24 cellular contexts compared by ENCODE assay signal in the genomic region with DNA sequence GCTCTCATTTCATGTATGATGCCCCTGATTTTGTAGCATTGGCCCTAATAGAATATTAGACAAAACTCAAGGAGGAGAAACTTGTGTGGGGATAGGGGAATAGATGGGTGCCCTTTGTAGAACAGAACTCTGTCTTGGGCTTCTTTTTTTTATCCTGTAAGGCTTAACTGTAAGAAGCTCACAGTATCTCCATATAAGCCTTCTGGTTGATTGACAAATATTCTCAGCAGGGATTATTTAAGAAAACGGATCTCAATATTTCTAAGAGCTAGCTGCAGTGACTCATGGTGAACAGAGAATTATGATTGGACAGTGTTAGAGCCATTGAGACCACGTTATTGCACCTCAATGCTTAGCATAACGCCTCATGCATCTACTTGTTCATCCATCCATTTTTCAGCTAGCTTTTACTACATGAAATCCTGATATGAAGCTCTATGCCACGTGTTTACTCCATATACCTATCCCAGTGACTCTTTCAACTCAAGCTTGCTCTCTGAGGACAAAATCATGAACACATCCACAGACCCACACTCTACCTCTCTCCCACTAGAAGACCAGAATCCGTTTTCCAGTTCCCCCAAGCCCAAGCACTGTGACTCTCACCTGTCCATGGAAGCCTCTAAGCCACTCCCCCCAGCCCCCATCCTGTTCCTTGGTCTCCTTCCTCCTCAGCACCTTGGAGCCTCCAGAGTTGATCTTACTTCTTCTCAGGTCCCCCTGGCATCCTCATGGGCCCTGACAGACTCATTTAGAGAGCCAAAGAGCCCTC.
DNase-seq lines count a peak whose midpoint lies in the region; ATAC-seq and TF ChIP-seq lines count a peak whose summit lies in the region.
"Had no signal": no experiment of that assay in that cellular context is flagged by ENCODE, and none has a peak within 500 bp of the region (broad histone marks: within the 10 kb centered on the region; RNA-seq: fewer than 3 reads in every experiment).

No MANE protein-coding gene starts in this region.

- H3K9me2 ChIP-seq in GM23338 (ENCODE audit: insufficient read depth) = no peaks in the 10 kb centered on the region

- ATAC-seq in GM23338 (no peak), GM21360 (IDR thresholded peaks at IDR 0.05; ENCODE audit: unreplicated experiment) (no peak), HG03342 (IDR thresholded peaks at IDR 0.05; ENCODE audit: unreplicated experiment) (no peak)
- ATAC-seq: Panc1, psoas muscle had no signal

- peaks cover 9% of the 10 kb centered on the region for H3K4me1 Mint-ChIP-seq in GM23338
- peaks cover 13% of the 10 kb centered on the region for H3K4me1 Mint-ChIP-seq in neural progenitor cell
- no peaks in the 10 kb centered on the region for H3K4me1 Mint-ChIP-seq in activated naive CD8-positive, alpha-beta T cell treated with anti-CD3 and anti-CD28 coated beads for 36 hours
- H3K4me1 Mint-ChIP-seq: activated CD4-positive, alpha-beta memory T cell treated with anti-CD3 and anti-CD28 coated beads, Interleukin-2, amount 10 ng/mL, durations not matched to agents 7 days and 5 days; nephron had no signal

- H3F3A ChIP-seq in GM23338 (replicated peaks; ENCODE audit: low read depth) (no peaks in the 10 kb centered on the region), neural progenitor cell (ENCODE audit: low read depth) (no peaks in the 10 kb centered on the region)

- peaks cover 26% of the 10 kb centered on the region for H3K9me3 Mint-ChIP-seq in GM23338
- H3K9me3 Mint-ChIP-seq in neural progenitor cell = peaks cover 17% of the 10 kb centered on the region
- peaks cover 9% of the 10 kb centered on the region for H3K9me3 Mint-ChIP-seq in activated naive CD8-positive, alpha-beta T cell treated with anti-CD3 and anti-CD28 coated beads for 36 hours

- peaks cover 8% of the 10 kb centered on the region; the same call in 2 of the 3 replicates for H3K36me3 Mint-ChIP-seq in GM23338 (ENCODE audit: low read depth)
- H3K36me3 Mint-ChIP-seq in neural progenitor cell = peaks cover 8% of the 10 kb centered on the region
- H3K36me3 Mint-ChIP-seq in activated naive CD8-positive, alpha-beta T cell treated with anti-CD3 and anti-CD28 coated beads for 36 hours = peaks cover 6% of the 10 kb centered on the region

- H3K4me3 ChIP-seq in GM23338 = no peak overlapping the region
- no peak overlapping the region for H3K4me3 ChIP-seq in NB4 (ENCODE audit: low read depth, low read length)
- H3K4me3 ChIP-seq in choroid plexus epithelial cell (ENCODE audit: low read depth, low read length) = no peak overlapping the region
- no peak overlapping the region for H3K4me3 ChIP-seq in neural progenitor cell
- H3K4me3 ChIP-seq: psoas muscle, SK-N-MC, skin epidermis, tibial nerve had no signal

- DNase-seq in GM23338 (ENCODE audit: low spot score) = no peak
- DNase-seq in NB4 (ENCODE audit: low read depth) = peak; percentile 33
- DNase-seq in choroid plexus epithelial cell (ENCODE audit: low read depth) = peak; percentile 36
- no peak for DNase-seq in neural progenitor cell (ENCODE audit: low spot score)
- DNase-seq in activated naive CD8-positive, alpha-beta T cell treated with anti-CD3 and anti-CD28 coated beads for 36 hours = no peak
- DNase-seq in DMS114 treated with DMSO at 0.1 percent for 48 hours (lab: John Stamatoyannopoulos, UW; ENCODE audit: unreplicated experiment) = no peak
- DNase-seq: activated CD4-positive, alpha-beta memory T cell treated with anti-CD3 and anti-CD28 coated beads, Interleukin-2, amount 10 ng/mL, durations not matched to agents 7 days and 5 days; activated CD4-positive, CD25-positive, alpha-beta regulatory T cell; DMS153; effector CD8-positive, alpha-beta T cell; GF-D8; GOT3; NCI-H82; psoas muscle; stimulated activated CD4-positive, alpha-beta T cell treated with anti-CD3 and anti-CD28 coated beads, Interleukin-2, amount 100 ng/mL, for 48 hours had no signal

- H3K27me3 ChIP-seq in GM23338 (ENCODE audit: insufficient read depth) (no peaks in the 10 kb centered on the region), neural progenitor cell (no peaks in the 10 kb centered on the region)
- H3K27me3 ChIP-seq: tibial nerve had no signal

- no peaks in the 10 kb centered on the region for H3K79me2 ChIP-seq in GM23338 (replicated peaks; ENCODE audit: insufficient read depth)
- H3K79me2 ChIP-seq in neural progenitor cell (ENCODE audit: low read depth) = no peaks in the 10 kb centered on the region

- no peak for TF ChIP-seq POLR2A in NB4 (IDR thresholded peaks at IDR 0.05; ENCODE audit: extremely low read depth, insufficient read length)

- H3K27ac ChIP-seq in GM23338 (ENCODE audit: low read depth) = no peak overlapping the region
- no peak overlapping the region for H3K27ac ChIP-seq in neural progenitor cell
- H3K27ac ChIP-seq: psoas muscle, SK-N-MC, skin epidermis, tibial nerve had no signal

- H3K4me2 ChIP-seq in GM23338 (no peak overlapping the region), neural progenitor cell (peak overlapping the region; percentile 41)

- H3K36me3 ChIP-seq in GM23338 (ENCODE audit: insufficient read depth) (no peaks in the 10 kb centered on the region; the same call in 1 of the 2 replicates), neural progenitor cell (no peaks in the 10 kb centered on the region)

- H3K9me3 ChIP-seq in neural progenitor cell (ENCODE audit: low read depth) = no peaks in the 10 kb centered on the region
- H3K9me3 ChIP-seq: psoas muscle had no signal

- H2AFZ ChIP-seq in GM23338 = peak overlapping the region; percentile 32; the same call in 1 of the 2 replicates
- H2AFZ ChIP-seq in neural progenitor cell (replicated peaks) = peak overlapping the region; percentile 59

- no peak for TF ChIP-seq CTCF in GM23338 (conservative IDR thresholded peaks at IDR 0.05; ENCODE audit: low read depth in 2 of 2)
- TF ChIP-seq CTCF in NB4 (IDR thresholded peaks at IDR 0.05; ENCODE audit: low read depth, low read length) = no peak
- TF ChIP-seq CTCF in choroid plexus epithelial cell (conservative IDR thresholded peaks at IDR 0.05; ENCODE audit: low read depth, low read length) = no peak
- no peak for TF ChIP-seq CTCF in neural progenitor cell (IDR thresholded peaks at IDR 0.05)

- H4K20me1 ChIP-seq in GM23338 (replicated peaks; ENCODE audit: insufficient read depth) (no peaks in the 10 kb centered on the region), neural progenitor cell (ENCODE audit: low read depth) (no peaks in the 10 kb centered on the region)

- H3K9ac ChIP-seq in neural progenitor cell = no peak overlapping the region

- H3K27me3 Mint-ChIP-seq in GM23338 (ENCODE audit: insufficient read depth, low read depth, poor library complexity) (no peaks in the 10 kb centered on the region), neural progenitor cell (ENCODE audit: insufficient read depth, low read depth) (no peaks in the 10 kb centered on the region)
- peaks cover 24% of the 10 kb centered on the region for H3K27me3 Mint-ChIP-seq in activated naive CD8-positive, alpha-beta T cell treated with anti-CD3 and anti-CD28 coated beads for 36 hours

- H3K4me1 ChIP-seq in GM23338 (ENCODE audit: insufficient read depth) = no peaks in the 10 kb centered on the region
- peaks cover 13% of the 10 kb centered on the region for H3K4me1 ChIP-seq in neural progenitor cell
- H3K4me1 ChIP-seq: psoas muscle, tibial nerve had no signal

- peak overlapping the region; percentile 91 for H3K27ac Mint-ChIP-seq in GM23338
- no peak overlapping the region for H3K27ac Mint-ChIP-seq in neural progenitor cell
- H3K27ac Mint-ChIP-seq in activated naive CD8-positive, alpha-beta T cell treated with anti-CD3 and anti-CD28 coated beads for 36 hours = no peak overlapping the region
- H3K27ac Mint-ChIP-seq: activated CD4-positive, alpha-beta memory T cell treated with anti-CD3 and anti-CD28 coated beads, Interleukin-2, amount 10 ng/mL, durations not matched to agents 7 days and 5 days; nephron; stimulated activated naive CD8-positive, alpha-beta T cell treated with anti-CD3 and anti-CD28 coated beads, Interleukin-15, Interleukin-2, amounts not matched to agents 100 ng/mL and 50 ng/mL, for 24 hours had no signal

- H3K4me3 Mint-ChIP-seq in GM23338 (no peak overlapping the region), neural progenitor cell (no peak overlapping the region)
- H3K4me3 Mint-ChIP-seq in activated naive CD8-positive, alpha-beta T cell treated with anti-CD3 and anti-CD28 coated beads for 36 hours = no peak overlapping the region
- H3K4me3 Mint-ChIP-seq: activated CD4-positive, alpha-beta memory T cell treated with anti-CD3 and anti-CD28 coated beads, Interleukin-2, amount 10 ng/mL, durations not matched to agents 7 days and 5 days; mesothelial cell of epicardium; nephron; stimulated activated naive CD8-positive, alpha-beta T cell treated with anti-CD3 and anti-CD28 coated beads, Interleukin-15, Interleukin-2, amounts not matched to agents 100 ng/mL and 50 ng/mL, for 24 hours had no signal

TF ChIP-seq in GM23338, 12 proteins besides CTCF, POLR2A, EP300 and RAD21 (continues in another document):
- TF ChIP-seq, protein P1, sequence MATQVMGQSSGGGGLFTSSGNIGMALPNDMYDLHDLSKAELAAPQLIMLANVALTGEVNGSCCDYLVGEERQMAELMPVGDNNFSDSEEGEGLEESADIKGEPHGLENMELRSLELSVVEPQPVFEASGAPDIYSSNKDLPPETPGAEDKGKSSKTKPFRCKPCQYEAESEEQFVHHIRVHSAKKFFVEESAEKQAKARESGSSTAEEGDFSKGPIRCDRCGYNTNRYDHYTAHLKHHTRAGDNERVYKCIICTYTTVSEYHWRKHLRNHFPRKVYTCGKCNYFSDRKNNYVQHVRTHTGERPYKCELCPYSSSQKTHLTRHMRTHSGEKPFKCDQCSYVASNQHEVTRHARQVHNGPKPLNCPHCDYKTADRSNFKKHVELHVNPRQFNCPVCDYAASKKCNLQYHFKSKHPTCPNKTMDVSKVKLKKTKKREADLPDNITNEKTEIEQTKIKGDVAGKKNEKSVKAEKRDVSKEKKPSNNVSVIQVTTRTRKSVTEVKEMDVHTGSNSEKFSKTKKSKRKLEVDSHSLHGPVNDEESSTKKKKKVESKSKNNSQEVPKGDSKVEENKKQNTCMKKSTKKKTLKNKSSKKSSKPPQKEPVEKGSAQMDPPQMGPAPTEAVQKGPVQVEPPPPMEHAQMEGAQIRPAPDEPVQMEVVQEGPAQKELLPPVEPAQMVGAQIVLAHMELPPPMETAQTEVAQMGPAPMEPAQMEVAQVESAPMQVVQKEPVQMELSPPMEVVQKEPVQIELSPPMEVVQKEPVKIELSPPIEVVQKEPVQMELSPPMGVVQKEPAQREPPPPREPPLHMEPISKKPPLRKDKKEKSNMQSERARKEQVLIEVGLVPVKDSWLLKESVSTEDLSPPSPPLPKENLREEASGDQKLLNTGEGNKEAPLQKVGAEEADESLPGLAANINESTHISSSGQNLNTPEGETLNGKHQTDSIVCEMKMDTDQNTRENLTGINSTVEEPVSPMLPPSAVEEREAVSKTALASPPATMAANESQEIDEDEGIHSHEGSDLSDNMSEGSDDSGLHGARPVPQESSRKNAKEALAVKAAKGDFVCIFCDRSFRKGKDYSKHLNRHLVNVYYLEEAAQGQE (IDR thresholded peaks at IDR 0.05; ENCODE audit: unreplicated experiment) = no peak
- no peak for TF ChIP-seq POLR2AphosphoS5 (IDR thresholded peaks at IDR 0.05; ENCODE audit: low read depth)
- TF ChIP-seq EZH2 (IDR thresholded peaks at IDR 0.05; ENCODE audit: low read depth, unreplicated experiment) = no peak
- no peak for TF ChIP-seq NANOG (IDR thresholded peaks at IDR 0.05; ENCODE audit: borderline replicate concordance)
- no peak for TF ChIP-seq EZH2phosphoT487 (IDR thresholded peaks at IDR 0.05; ENCODE audit: unreplicated experiment)

Comparison
In these comparisons a context has a peak if more than half of its experiments do, and no peak if none do; other contexts are left out.
1. DNase-seq: peak in NB4 (single experiment) and choroid plexus epithelial cell (single experiment); none in GM23338 (single experiment), neural progenitor cell (single experiment), activated naive CD8-positive, alpha-beta T cell treated with anti-CD3 and anti-CD28 coated beads for 36 hours (single experiment) and DMS114 treated with DMSO at 0.1 percent for 48 hours (single experiment).